26 cellular contexts compared by ENCODE assay signal in genomic region chr20:13130100-13130706, GRCh38.
"Had no signal": no experiment of that assay in that cellular context is flagged by ENCODE, and none has a peak within 500 bp of the region (broad histone marks: within the 10 kb centered on the region; RNA-seq: fewer than 3 reads in every experiment).

No MANE protein-coding gene starts in this region.

- FAIRE-seq: colon, endothelial cell of umbilical vein, frontal cortex, kidney had no signal

- H3K79me2 ChIP-seq: hepatocyte had no signal

- H3K4me1 ChIP-seq: esophagus muscularis mucosa, foreskin keratinocyte, gastroesophageal sphincter, heart left ventricle, left lung, lower lobe of right lung had no signal

- DNase-seq: dermis blood vessel endothelial cell; dorsolateral prefrontal cortex; effector CD4-positive, alpha-beta T cell; effector memory CD4-positive, alpha-beta T cell; foreskin keratinocyte; heart left ventricle; hypothalamus; immature natural killer cell; islet precursor cell; kidney; kidney glomerular epithelial cell; left cardiac atrium; left ventricle myocardium superior; lower lobe of right lung; mesenchymal stem cell; mucosa of descending colon; naive B cell had no signal

- H3K27ac ChIP-seq: coronary artery, dorsolateral prefrontal cortex, esophagus muscularis mucosa, foreskin keratinocyte, gastroesophageal sphincter, heart left ventricle, hepatocyte, left lung, lower lobe of right lung had no signal

- H3K9me3 ChIP-seq: left lung, lower lobe of right lung, mucosa of descending colon had no signal

- ATAC-seq: foreskin keratinocyte, gastroesophageal sphincter, heart left ventricle, left cardiac atrium, left lung, left ventricle myocardium superior, lower lobe of right lung, mucosa of descending colon had no signal

- H3K4me3 Mint-ChIP-seq: immature natural killer cell, mesothelial cell of epicardium, naive B cell had no signal

- H2AFZ ChIP-seq: hepatocyte had no signal

- H3K4me1 Mint-ChIP-seq: mesothelial cell of epicardium, naive B cell had no signal

- H3K9me3 Mint-ChIP-seq: naive B cell had no signal

- H3K27ac Mint-ChIP-seq: mesothelial cell of epicardium, naive B cell had no signal

- H3K4me3 ChIP-seq: coronary artery, dorsolateral prefrontal cortex, esophagus muscularis mucosa, gastroesophageal sphincter, heart left ventricle, hepatocyte, left lung, lower lobe of right lung, mucosa of descending colon had no signal

- H3K4me2 ChIP-seq: hepatocyte had no signal

- H3K27me3 ChIP-seq: esophagus muscularis mucosa, foreskin keratinocyte, gastroesophageal sphincter, heart left ventricle, hepatocyte, left lung had no signal

- H3K36me3 Mint-ChIP-seq: naive B cell had no signal
